In the genomic region with DNA sequence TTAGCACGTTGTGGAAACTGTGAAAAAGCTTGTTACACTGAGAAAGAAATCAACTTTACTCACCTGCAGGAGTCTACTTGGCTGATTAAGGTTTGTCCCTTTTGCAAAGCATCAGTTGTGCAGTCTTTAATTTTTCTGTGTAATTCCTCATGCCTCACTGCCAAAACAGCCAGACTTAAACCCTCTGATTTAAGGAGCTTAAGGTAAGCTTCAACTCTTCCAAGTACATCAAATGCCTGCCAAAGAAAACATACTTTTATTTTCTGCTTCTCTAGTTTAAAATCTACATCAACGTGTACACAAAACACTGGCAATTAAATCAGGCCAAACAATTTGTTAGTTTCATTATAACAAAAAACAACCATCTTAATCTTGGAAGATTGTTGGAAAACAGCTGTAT, we compare ENCODE assay signal across 26 cellular contexts.
"Had no signal": no experiment of that assay in that cellular context is flagged by ENCODE, and none has a peak within 500 bp of the region (broad histone marks: within the 10 kb centered on the region; RNA-seq: fewer than 3 reads in every experiment).

No MANE protein-coding gene starts in this region.

- H3K4me1 Mint-ChIP-seq: memory B cell; natural killer cell; stimulated activated naive CD8-positive, alpha-beta T cell treated with anti-CD3 and anti-CD28 coated beads, Interleukin-15, amount 100 ng/mL, for 72 hours had no signal

- H3K36me3 ChIP-seq: gastroesophageal sphincter, neutrophil, pancreas, right lobe of liver, suprapubic skin, transverse colon, upper lobe of right lung, uterus had no signal

- H3K4me1 ChIP-seq: esophagus muscularis mucosa, foreskin keratinocyte, gastroesophageal sphincter, right lobe of liver, suprapubic skin, transverse colon, upper lobe of right lung, uterus had no signal

- H3K4me3 Mint-ChIP-seq: endodermal cell; memory B cell; natural killer cell; stimulated activated naive CD8-positive, alpha-beta T cell treated with anti-CD3 and anti-CD28 coated beads, Interleukin-15, amount 100 ng/mL, for 72 hours had no signal

- H3K4me3 ChIP-seq: dorsolateral prefrontal cortex, esophagus muscularis mucosa, gastroesophageal sphincter, heart left ventricle, hepatocyte, lung, pancreas, right lobe of liver, suprapubic skin, transverse colon, upper lobe of right lung, uterus had no signal

- H3K27me3 Mint-ChIP-seq: memory B cell; stimulated activated naive CD8-positive, alpha-beta T cell treated with anti-CD3 and anti-CD28 coated beads, Interleukin-15, amount 100 ng/mL, for 72 hours had no signal

- H3K36me3 Mint-ChIP-seq: natural killer cell had no signal

- H3K27me3 ChIP-seq: dorsolateral prefrontal cortex, esophagus muscularis mucosa, gastroesophageal sphincter, heart left ventricle, hepatocyte, neutrophil, pancreas, right lobe of liver, suprapubic skin, transverse colon, upper lobe of right lung, uterus had no signal

- H3K27ac Mint-ChIP-seq: endodermal cell; memory B cell; natural killer cell; stimulated activated naive CD8-positive, alpha-beta T cell treated with anti-CD3 and anti-CD28 coated beads, Interleukin-15, amount 100 ng/mL, for 72 hours had no signal

- DNase-seq: dorsolateral prefrontal cortex; effector CD4-positive, alpha-beta T cell; endodermal cell; foreskin keratinocyte; heart left ventricle; kidney; natural killer cell; pancreas; retina; right lobe of liver; small intestine; stimulated activated CD4-positive, alpha-beta T cell treated with anti-CD3 and anti-CD28 coated beads, Interleukin-15, amount 100 ng/mL, for 24 hours; stimulated activated CD4-positive, alpha-beta T cell treated with anti-CD3 and anti-CD28 coated beads, Interleukin-2, amount 100 ng/mL, for 48 hours; stimulated activated CD8-positive, alpha-beta memory T cell treated with anti-CD3 and anti-CD28 coated beads, Interleukin-4, amount 100 ng/mL, for 48 hours; stimulated activated naive CD4-positive, alpha-beta T cell; stimulated activated naive CD8-positive, alpha-beta T cell treated with anti-CD3 and anti-CD28 coated beads, Interleukin-15, amount 100 ng/mL, for 72 hours; transverse colon; upper lobe of right lung; uterus had no signal

- H3K9me3 ChIP-seq: esophagus muscularis mucosa, gastroesophageal sphincter, heart left ventricle, neutrophil, pancreas, right lobe of liver, suprapubic skin, transverse colon, upper lobe of right lung, uterus had no signal

- H3K9me3 Mint-ChIP-seq: endodermal cell; memory B cell; natural killer cell; stimulated activated naive CD8-positive, alpha-beta T cell treated with anti-CD3 and anti-CD28 coated beads, Interleukin-15, amount 100 ng/mL, for 72 hours had no signal
